25 cellular contexts compared by ENCODE assay signal in genomic region chr1:18293291-18293690, GRCh38.
DNase-seq lines count a peak whose midpoint lies in the region; ATAC-seq and TF ChIP-seq lines count a peak whose summit lies in the region.
"Had no signal": no experiment of that assay in that cellular context is flagged by ENCODE, and none has a peak within 500 bp of the region (broad histone marks: within the 10 kb centered on the region; RNA-seq: fewer than 3 reads in every experiment).

No MANE protein-coding gene starts in this region.

- no peaks in the 10 kb centered on the region for H4K20me1 ChIP-seq in GM23338 (replicated peaks; ENCODE audit: insufficient read depth)

- H3K27me3 Mint-ChIP-seq in GM23338 (ENCODE audit: insufficient read depth, low read depth, poor library complexity) = peaks cover 37% of the 10 kb centered on the region

- H3K36me3 ChIP-seq in GM23338 (ENCODE audit: insufficient read depth) = no peaks in the 10 kb centered on the region
- H3K36me3 ChIP-seq in esophagus muscularis mucosa = no peaks in the 10 kb centered on the region
- H3K36me3 ChIP-seq: cardiac muscle cell, colonic mucosa, tibial nerve had no signal

- H3K4me2 ChIP-seq in GM23338 = no peak overlapping the region

- H3K4me3 ChIP-seq in GM23338 (no peak overlapping the region), esophagus muscularis mucosa (no peak overlapping the region)
- H3K4me3 ChIP-seq: cardiac muscle cell, colonic mucosa, tibial nerve had no signal

- ATAC-seq in GM23338 = no peak
- no peak for ATAC-seq in Right ventricle myocardium superior (ENCODE audit: poor library complexity)
- no peak for ATAC-seq in HG03025 (IDR thresholded peaks at IDR 0.05; ENCODE audit: low FRiP score, unreplicated experiment)
- ATAC-seq: activated T-cell treated with anti-CD3 and anti-CD28 coated beads, Interleukin-2, amount 50 U/mL, for 72 hours; effector memory CD8-positive, alpha-beta T cell; left lobe of liver; Right ventricle myocardium inferior; SK-N-SH treated with all-trans-retinoic acid at 6 μM for 48 hours had no signal

- peaks cover 10% of the 10 kb centered on the region; the same call in 1 of the 2 replicates for H3K9me2 ChIP-seq in GM23338 (ENCODE audit: insufficient read depth)

- H3K4me1 ChIP-seq in GM23338 (ENCODE audit: insufficient read depth) (peaks cover 46% of the 10 kb centered on the region), esophagus muscularis mucosa (no peaks in the 10 kb centered on the region)
- H3K4me1 ChIP-seq: colonic mucosa, tibial nerve had no signal

- H3K27ac ChIP-seq in GM23338 (ENCODE audit: low read depth) = peak overlapping the region; percentile 86; the same call in 1 of the 2 replicates
- no peak overlapping the region for H3K27ac ChIP-seq in esophagus muscularis mucosa (replicated peaks in 1 of 4)
- H3K27ac ChIP-seq: cardiac muscle cell, colonic mucosa, tibial nerve had no signal

- no peaks in the 10 kb centered on the region for H3K9me3 ChIP-seq in esophagus muscularis mucosa
- H3K9me3 ChIP-seq: colonic mucosa, tibial nerve had no signal

- intact Hi-C loops in Right ventricle myocardium superior (cut with DNase I) = no loop called here
- intact Hi-C loops in esophagus muscularis mucosa (cut with DNase I) = no loop called here

- TF ChIP-seq CTCF in GM23338 (conservative IDR thresholded peaks at IDR 0.05; ENCODE audit: low read depth in 2 of 2) = no peak
- no peak for TF ChIP-seq CTCF in esophagus muscularis mucosa (IDR thresholded peaks at IDR 0.05)

- H3K4me1 Mint-ChIP-seq in GM23338 = peaks cover 86% of the 10 kb centered on the region

- peaks cover 20% of the 10 kb centered on the region; the same call in 1 of the 2 replicates for H3F3A ChIP-seq in GM23338 (replicated peaks; ENCODE audit: low read depth)

- H3K36me3 Mint-ChIP-seq in GM23338 (ENCODE audit: low read depth) = peaks cover 23% of the 10 kb centered on the region

- H3K4me3 Mint-ChIP-seq in GM23338 = no peak overlapping the region
- H3K4me3 Mint-ChIP-seq: activated T-cell treated with anti-CD3 and anti-CD28 coated beads, Interleukin-2, amount 50 U/mL, for 72 hours; effector memory CD8-positive, alpha-beta T cell; nephron; T-helper 1 cell treated with Interleukin-12 subunit alpha and Interleukin-12 subunit beta and Interleukin-4 antibody, amounts not matched to agents 30 μg/mL and 1 μg/mL, for 36 hours had no signal

- H3K9me3 Mint-ChIP-seq in GM23338 = peaks cover 9% of the 10 kb centered on the region
- H3K9me3 Mint-ChIP-seq: activated T-cell treated with anti-CD3 and anti-CD28 coated beads, Interleukin-2, amount 50 U/mL, for 72 hours; effector memory CD8-positive, alpha-beta T cell; nephron; T-helper 1 cell treated with Interleukin-12 subunit alpha and Interleukin-12 subunit beta and Interleukin-4 antibody, amounts not matched to agents 30 μg/mL and 1 μg/mL, for 36 hours had no signal

- H2AFZ ChIP-seq in GM23338 = no peak overlapping the region

- peak overlapping the region; percentile 92 for H3K27ac Mint-ChIP-seq in GM23338
- H3K27ac Mint-ChIP-seq: activated T-cell treated with anti-CD3 and anti-CD28 coated beads, Interleukin-2, amount 50 U/mL, for 72 hours; effector memory CD8-positive, alpha-beta T cell; nephron; T-helper 1 cell treated with Interleukin-12 subunit alpha and Interleukin-12 subunit beta and Interleukin-4 antibody, amounts not matched to agents 30 μg/mL and 1 μg/mL, for 36 hours had no signal

- H3K27me3 ChIP-seq in GM23338 (ENCODE audit: insufficient read depth) = no peaks in the 10 kb centered on the region
- H3K27me3 ChIP-seq in esophagus muscularis mucosa = peaks cover 0 to 89% (median 9%) of the 10 kb centered on the region in 4 donors
- H3K27me3 ChIP-seq: cardiac muscle cell, colonic mucosa had no signal

- WGBS in esophagus muscularis mucosa = 82% methylated on average over 6 of the region's 6 CpGs

- DNase-seq in DMS153 (lab: John Stamatoyannopoulos, UW) (peak; percentile 64), GM23338 (ENCODE audit: low spot score) (no peak), NCI-H2107 (lab: John Stamatoyannopoulos, UW) (peak; percentile 58), NCI-H510A treated with DMSO at 0.1 percent for 48 hours (lab: John Stamatoyannopoulos, UW) (peak; percentile 72), Right ventricle myocardium superior (no peak), esophagus muscularis mucosa (ENCODE audit: extremely low spot score) (no peak)
- DNase-seq: activated CD4-positive, alpha-beta T cell treated with anti-CD3 and anti-CD28 coated beads, Interleukin-2, amount 50 U/mL, for 48 hours; activated T-cell treated with anti-CD3 and anti-CD28 coated beads, Interleukin-2, amount 50 U/mL, for 72 hours; colonic mucosa; DND-41; effector memory CD8-positive, alpha-beta T cell; glutamatergic neuron; NCI-H1436; NCI-H446 treated with DMSO at 0.1 percent for 48 hours; NK-92 treated with Interleukin-12 subunit alpha and Interleukin-12 subunit beta, amount 100 ng/mL, for 24 hours; stimulated activated CD4-positive, alpha-beta T cell treated with anti-CD3 and anti-CD28 coated beads, Interleukin-15, amount 100 ng/mL, for 24 hours; stimulated activated CD4-positive, alpha-beta T cell treated with anti-CD3 and anti-CD28 coated beads, Interleukin-4, amount 100 ng/mL, for 4 hours had no signal

- no peak for TF ChIP-seq POLR2A in esophagus muscularis mucosa (IDR thresholded peaks at IDR 0.05; ENCODE audit: low read depth)

- 0 out of 2 replicates have a peak, but pooled peaks cover 5% of the 10 kb centered on the region for H3K79me2 ChIP-seq in GM23338 (replicated peaks; ENCODE audit: insufficient read depth)

- TF ChIP-seq EP300 in esophagus muscularis mucosa (IDR thresholded peaks at IDR 0.05) = no peak

TF ChIP-seq in GM23338, 12 proteins besides CTCF, POLR2A, EP300 and RAD21 (continues in another document):
- TF ChIP-seq JUNB (IDR thresholded peaks at IDR 0.05; ENCODE audit: unreplicated experiment) (no peak), EZH2 (IDR thresholded peaks at IDR 0.05; ENCODE audit: low read depth, unreplicated experiment) (no peak), STAT1 (IDR thresholded peaks at IDR 0.05; ENCODE audit: unreplicated experiment) (no peak), ZNF331 (CRISPR knock-in tag; IDR thresholded peaks at IDR 0.05; ENCODE audit: low read depth) (no peak), EZH2phosphoT487 (IDR thresholded peaks at IDR 0.05; ENCODE audit: unreplicated experiment) (no peak), ETS1 (IDR thresholded peaks at IDR 0.05) (no peak), CREB1 (CRISPR knock-in tag; IDR thresholded peaks at IDR 0.05; ENCODE audit: low read depth) (no peak)
- TF ChIP-seq, protein P1, sequence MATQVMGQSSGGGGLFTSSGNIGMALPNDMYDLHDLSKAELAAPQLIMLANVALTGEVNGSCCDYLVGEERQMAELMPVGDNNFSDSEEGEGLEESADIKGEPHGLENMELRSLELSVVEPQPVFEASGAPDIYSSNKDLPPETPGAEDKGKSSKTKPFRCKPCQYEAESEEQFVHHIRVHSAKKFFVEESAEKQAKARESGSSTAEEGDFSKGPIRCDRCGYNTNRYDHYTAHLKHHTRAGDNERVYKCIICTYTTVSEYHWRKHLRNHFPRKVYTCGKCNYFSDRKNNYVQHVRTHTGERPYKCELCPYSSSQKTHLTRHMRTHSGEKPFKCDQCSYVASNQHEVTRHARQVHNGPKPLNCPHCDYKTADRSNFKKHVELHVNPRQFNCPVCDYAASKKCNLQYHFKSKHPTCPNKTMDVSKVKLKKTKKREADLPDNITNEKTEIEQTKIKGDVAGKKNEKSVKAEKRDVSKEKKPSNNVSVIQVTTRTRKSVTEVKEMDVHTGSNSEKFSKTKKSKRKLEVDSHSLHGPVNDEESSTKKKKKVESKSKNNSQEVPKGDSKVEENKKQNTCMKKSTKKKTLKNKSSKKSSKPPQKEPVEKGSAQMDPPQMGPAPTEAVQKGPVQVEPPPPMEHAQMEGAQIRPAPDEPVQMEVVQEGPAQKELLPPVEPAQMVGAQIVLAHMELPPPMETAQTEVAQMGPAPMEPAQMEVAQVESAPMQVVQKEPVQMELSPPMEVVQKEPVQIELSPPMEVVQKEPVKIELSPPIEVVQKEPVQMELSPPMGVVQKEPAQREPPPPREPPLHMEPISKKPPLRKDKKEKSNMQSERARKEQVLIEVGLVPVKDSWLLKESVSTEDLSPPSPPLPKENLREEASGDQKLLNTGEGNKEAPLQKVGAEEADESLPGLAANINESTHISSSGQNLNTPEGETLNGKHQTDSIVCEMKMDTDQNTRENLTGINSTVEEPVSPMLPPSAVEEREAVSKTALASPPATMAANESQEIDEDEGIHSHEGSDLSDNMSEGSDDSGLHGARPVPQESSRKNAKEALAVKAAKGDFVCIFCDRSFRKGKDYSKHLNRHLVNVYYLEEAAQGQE (IDR thresholded peaks at IDR 0.05; ENCODE audit: unreplicated experiment) = no peak

Comparison
In these comparisons a context has a peak if more than half of its experiments do, and no peak if none do; other contexts are left out.
1. DNase-seq: peak in DMS153 (single experiment), NCI-H2107 (single experiment) and NCI-H510A treated with DMSO at 0.1 percent for 48 hours (single experiment); none in GM23338 (single experiment), Right ventricle myocardium superior (single experiment) and esophagus muscularis mucosa (single experiment).